Comparison of ENCODE assay signal across 9 cellular contexts in genomic region chr14:49895480-49895879, GRCh38. TPM values are rescaled to one million over a fixed set of nuclear protein-coding genes. Genes with fewer than 3 reads are reported as not detected.
DNase-seq lines count a peak whose midpoint lies in the region; FAIRE-seq lines count a peak whose summit lies in the region.
"Had no signal": no experiment of that assay in that cellular context is flagged by ENCODE, and none has a peak within 500 bp of the region (broad histone marks: within the 10 kb centered on the region; RNA-seq: fewer than 3 reads in every experiment).

No MANE protein-coding gene starts in this region.

- peaks cover 3% of the 10 kb centered on the region for H3K36me3 ChIP-seq in iPS-15b (ENCODE audit: control insufficient read depth, insufficient read depth, low read length)
- peaks cover 0 to 10% (median 7%) of the 10 kb centered on the region in 5 donors for H3K36me3 ChIP-seq in subcutaneous abdominal adipose tissue (ENCODE audit: control insufficient read depth in 5 of 5, insufficient read depth in 5 of 5, low read length in 5 of 5)

- H3K4me3 ChIP-seq in iPS-15b (ENCODE audit: low read depth, low read length) = peak overlapping the region; percentile 47
- peak overlapping the region; percentile 59 to 99 (median 95) for H3K4me3 ChIP-seq in subcutaneous abdominal adipose tissue (ENCODE audit: low read depth in 1 of 5, low read length in 5 of 5)

- H3K9ac ChIP-seq in iPS-15b (ENCODE audit: low read depth, low read length) (no peak overlapping the region), subcutaneous abdominal adipose tissue (ENCODE audit: low read length in 5 of 5) (peak overlapping the region in 2 of 5 donors; percentile 42 to 100)

- peak overlapping the region; percentile 96 for H3K4me3 Mint-ChIP-seq in activated CD4-positive, alpha-beta T cell treated with anti-CD3 and anti-CD28 coated beads, Interleukin-2, amount 10 ng/mL, durations not matched to agents 24 days and 14 days

- H3K9me3 ChIP-seq in iPS-15b (ENCODE audit: control insufficient read depth, insufficient read depth, low read length) = no peaks in the 10 kb centered on the region
- no peaks in the 10 kb centered on the region for H3K9me3 ChIP-seq in subcutaneous abdominal adipose tissue (ENCODE audit: control insufficient read depth in 5 of 5, low read length in 5 of 5)

- H3K27ac Mint-ChIP-seq in activated CD4-positive, alpha-beta T cell treated with anti-CD3 and anti-CD28 coated beads, Interleukin-2, amount 10 ng/mL, durations not matched to agents 24 days and 14 days = peak overlapping the region; percentile 100

- peak; percentile 67 for FAIRE-seq in TTC549 (lab: Jason Lieb, UNC)

- no peaks in the 10 kb centered on the region for H3K27me3 ChIP-seq in iPS-15b (ENCODE audit: control insufficient read depth, insufficient read depth, low read length)
- H3K27me3 ChIP-seq in subcutaneous abdominal adipose tissue (ENCODE audit: control insufficient read depth in 5 of 5, insufficient read depth in 4 of 5, low read length in 5 of 5) = no peaks in the 10 kb centered on the region

- H3K9me3 Mint-ChIP-seq in activated CD4-positive, alpha-beta T cell treated with anti-CD3 and anti-CD28 coated beads, Interleukin-2, amount 10 ng/mL, durations not matched to agents 24 days and 14 days = no peaks in the 10 kb centered on the region

- intact Hi-C loops in activated CD4-positive, alpha-beta T cell treated with anti-CD3 and anti-CD28 coated beads, Interleukin-2, amount 10 ng/mL, durations not matched to agents 24 days and 14 days (cut with micrococcal nuclease) = loop anchor here (5.0 kb wide), 1 partner anchor 1972 kb away; no protein-coding TSS in a partner anchor

- H3K27ac ChIP-seq in subcutaneous abdominal adipose tissue (ENCODE audit: low read depth, low read length) = peak overlapping the region; percentile 99
- H3K27ac ChIP-seq: WERI-Rb-1 had no signal

- H3K27me3 Mint-ChIP-seq in activated CD4-positive, alpha-beta T cell treated with anti-CD3 and anti-CD28 coated beads, Interleukin-2, amount 10 ng/mL, durations not matched to agents 24 days and 14 days = no peaks in the 10 kb centered on the region

- no peak for DNase-seq in activated CD4-positive, alpha-beta T cell treated with anti-CD3 and anti-CD28 coated beads, Interleukin-2, amount 10 ng/mL, durations not matched to agents 24 days and 14 days
- DNase-seq in activated CD4-positive, alpha-beta T cell treated with anti-CD3 and anti-CD28 coated beads for 48 hours = no peak
- DNase-seq in G401 (ENCODE audit: low spot score) = no peak
- DNase-seq in GM19240 (ENCODE audit: insufficient read length, low spot score) = no peak
- no peak for DNase-seq in T-helper 9 cell
- DNase-seq: WERI-Rb-1 had no signal

- H3K36me3 Mint-ChIP-seq in activated CD4-positive, alpha-beta T cell treated with anti-CD3 and anti-CD28 coated beads, Interleukin-2, amount 10 ng/mL, durations not matched to agents 24 days and 14 days (ENCODE audit: low read depth) = peaks cover 61% of the 10 kb centered on the region

- H3K4me1 ChIP-seq in iPS-15b (ENCODE audit: control insufficient read depth, insufficient read depth, low read length) (peaks cover 4% of the 10 kb centered on the region), subcutaneous abdominal adipose tissue (ENCODE audit: control insufficient read depth in 5 of 5, insufficient read depth in 5 of 5, low read length in 5 of 5) (peaks cover 8 to 53% (median 48%) of the 10 kb centered on the region in 5 donors)

- in situ Hi-C loops in G401 (cut with HindIII; ENCODE audit: low sequenced_read_pairs) = no loop called here

- peaks cover 36% of the 10 kb centered on the region for H3K4me1 Mint-ChIP-seq in activated CD4-positive, alpha-beta T cell treated with anti-CD3 and anti-CD28 coated beads, Interleukin-2, amount 10 ng/mL, durations not matched to agents 24 days and 14 days

RNA-seq across cellular contexts. Expression of gene ARF6, which starts 2.6 kb away (rescaled TPM):
- 154 and 160 TPM in 2 replicates for total RNA-seq in activated CD4-positive, alpha-beta T cell treated with anti-CD3 and anti-CD28 coated beads, Interleukin-2, amount 10 ng/mL, durations not matched to agents 24 days and 14 days
- total RNA-seq in G401 (2014; rRNA removed; shearing (Covaris generic)) = 40.2 and 48.0 TPM in 2 replicates

RNA-seq across cellular contexts. Expression of gene NEMF, which starts 42.9 kb away (rescaled TPM):
- total RNA-seq in activated CD4-positive, alpha-beta T cell treated with anti-CD3 and anti-CD28 coated beads, Interleukin-2, amount 10 ng/mL, durations not matched to agents 24 days and 14 days = 65.8 and 75.4 TPM in 2 replicates
- total RNA-seq in G401 (2014; rRNA removed; shearing (Covaris generic)) = 31.1 and 61.2 TPM in 2 replicates
